8 cellular contexts compared by ENCODE assay signal in the genomic region with DNA sequence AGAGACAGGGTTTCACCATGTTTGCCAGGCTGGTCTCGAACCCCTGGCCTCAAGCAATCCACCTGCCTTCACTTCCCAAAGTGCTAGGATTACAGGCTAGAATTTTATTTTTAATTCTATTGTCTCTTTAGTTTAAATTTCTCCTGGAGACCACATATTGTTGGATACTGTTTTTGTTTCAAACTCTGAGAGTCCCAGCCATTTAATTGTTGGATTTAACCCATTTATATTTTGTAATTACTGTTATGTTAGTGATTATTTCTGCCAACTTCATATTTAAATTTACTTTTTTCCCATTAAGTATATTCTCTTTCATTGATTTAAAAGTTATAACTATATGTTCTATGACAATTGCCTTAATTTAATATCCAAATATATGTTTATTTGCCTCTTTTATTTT.
"Had no signal": no experiment of that assay in that cellular context is flagged by ENCODE, and none has a peak within 500 bp of the region (broad histone marks: within the 10 kb centered on the region; RNA-seq: fewer than 3 reads in every experiment).

No MANE protein-coding gene starts in this region.

- H3K4me3 ChIP-seq: GM12878 had no signal

- FAIRE-seq: G401.6, GM12878, GM12891, GM12892, GM18507, GM19239 had no signal

- ATAC-seq: GM12878 had no signal

- DNase-seq: GDM1, GF-D8 had no signal
